ENCODE assay signal across 10 cellular contexts in genomic region chr12:55060470-55060869, GRCh38. TPM values are rescaled to one million over a fixed set of nuclear protein-coding genes. Genes with fewer than 3 reads are reported as not detected.
DNase-seq lines count a peak whose midpoint lies in the region; ATAC-seq, FAIRE-seq and TF ChIP-seq lines count a peak whose summit lies in the region.
"Had no signal": no experiment of that assay in that cellular context is flagged by ENCODE, and none has a peak within 500 bp of the region (broad histone marks: within the 10 kb centered on the region; RNA-seq: fewer than 3 reads in every experiment).

No MANE protein-coding gene starts in this region.

- no peaks in the 10 kb centered on the region for H3K4me1 Mint-ChIP-seq in CD8-positive, alpha-beta memory T cell

- no peaks in the 10 kb centered on the region for H3K27me3 ChIP-seq in CD8-positive, alpha-beta memory T cell (ENCODE audit: insufficient read depth, low read length, poor library complexity, severe bottlenecking)

- no peak overlapping the region for H3K27ac ChIP-seq in CD8-positive, alpha-beta memory T cell (ENCODE audit: low read depth, low read length)

- CTCF ChIA-PET in CD8-positive, alpha-beta memory T cell (lab: Charles Lee) = no interaction called here

- no peak for TF ChIP-seq POLR2A in erythroblast (IDR thresholded peaks at IDR 0.05; ENCODE audit: low read length)

- H3K4me3 ChIP-seq in CD8-positive, alpha-beta memory T cell (ENCODE audit: low read length) = no peak overlapping the region
- H3K4me3 ChIP-seq: lung had no signal

- H3K9me3 Mint-ChIP-seq in CD8-positive, alpha-beta memory T cell = no peaks in the 10 kb centered on the region

- H3K27ac Mint-ChIP-seq in CD8-positive, alpha-beta memory T cell = no peak overlapping the region

- ATAC-seq in GM18520 (IDR thresholded peaks at IDR 0.05; ENCODE audit: unreplicated experiment) (peak; percentile 97), GM21529 (IDR thresholded peaks at IDR 0.05; ENCODE audit: unreplicated experiment) (peak; percentile 99), HG03575 (IDR thresholded peaks at IDR 0.05; ENCODE audit: extremely low read depth, insufficient number of reproducible peaks, low FRiP score, unreplicated experiment) (peak; percentile 97)

- peak; percentile 63 for DNase-seq in erythroblast (lab: John Stamatoyannopoulos, UW)
- no peak for DNase-seq in D721Med (ENCODE audit: insufficient read length, low spot score)
- DNase-seq in CD8-positive, alpha-beta memory T cell = no peak
- no peak for DNase-seq in urothelium cell line (ENCODE audit: low spot score)
- DNase-seq in occipital lobe (lab: John Stamatoyannopoulos, UW) = no peak

- FAIRE-seq in D721Med (lab: Jason Lieb, UNC) = no peak
- FAIRE-seq in urothelium cell line (lab: Jason Lieb, UNC) = no peak

- H3K4me3 Mint-ChIP-seq in CD8-positive, alpha-beta memory T cell = no peak overlapping the region

- H3K27me3 Mint-ChIP-seq in CD8-positive, alpha-beta memory T cell = peaks cover under 1 to 22% of the 10 kb centered on the region in 2 donors

- H3K9me3 ChIP-seq in CD8-positive, alpha-beta memory T cell (ENCODE audit: low read length) = no peaks in the 10 kb centered on the region

- POLR2A ChIA-PET in CD8-positive, alpha-beta memory T cell (lab: Charles Lee) = no interaction called here

- no peaks in the 10 kb centered on the region for H3K36me3 Mint-ChIP-seq in CD8-positive, alpha-beta memory T cell

- no peaks in the 10 kb centered on the region for H3K36me3 ChIP-seq in CD8-positive, alpha-beta memory T cell (ENCODE audit: insufficient read depth, low read length)

- TF ChIP-seq CTCF in D721Med (IDR thresholded peaks at IDR 0.05; ENCODE audit: insufficient read depth, missing control alignments) = no peak

- H3K4me1 ChIP-seq in CD8-positive, alpha-beta memory T cell (ENCODE audit: insufficient read depth, low read length) = no peaks in the 10 kb centered on the region

RNA-seq across cellular contexts. Expression of gene NEUROD4, which starts 40.7 kb away (rescaled TPM):
- not detected for total RNA-seq in CD8-positive, alpha-beta memory T cell
- polyA plus RNA-seq in CD8-positive, alpha-beta memory T cell = not detected
- total RNA-seq in occipital lobe = 3.9 TPM
- total RNA-seq: lung had no signal
- polyA plus RNA-seq: adipose tissue, lung had no signal

Comparison
In these comparisons a context has a peak if more than half of its experiments do, and no peak if none do; other contexts are left out.
1. DNase-seq: peak in erythroblast (2 of 2); none in D721Med (single experiment), CD8-positive, alpha-beta memory T cell (0 of 5), urothelium cell line (single experiment) and occipital lobe (single experiment).
2. Peak in every context shown above with its lines, with median percentiles within 50 percentile points of each other: ATAC-seq.